ENCODE assay signal across 1 cellular context in the genomic region with DNA sequence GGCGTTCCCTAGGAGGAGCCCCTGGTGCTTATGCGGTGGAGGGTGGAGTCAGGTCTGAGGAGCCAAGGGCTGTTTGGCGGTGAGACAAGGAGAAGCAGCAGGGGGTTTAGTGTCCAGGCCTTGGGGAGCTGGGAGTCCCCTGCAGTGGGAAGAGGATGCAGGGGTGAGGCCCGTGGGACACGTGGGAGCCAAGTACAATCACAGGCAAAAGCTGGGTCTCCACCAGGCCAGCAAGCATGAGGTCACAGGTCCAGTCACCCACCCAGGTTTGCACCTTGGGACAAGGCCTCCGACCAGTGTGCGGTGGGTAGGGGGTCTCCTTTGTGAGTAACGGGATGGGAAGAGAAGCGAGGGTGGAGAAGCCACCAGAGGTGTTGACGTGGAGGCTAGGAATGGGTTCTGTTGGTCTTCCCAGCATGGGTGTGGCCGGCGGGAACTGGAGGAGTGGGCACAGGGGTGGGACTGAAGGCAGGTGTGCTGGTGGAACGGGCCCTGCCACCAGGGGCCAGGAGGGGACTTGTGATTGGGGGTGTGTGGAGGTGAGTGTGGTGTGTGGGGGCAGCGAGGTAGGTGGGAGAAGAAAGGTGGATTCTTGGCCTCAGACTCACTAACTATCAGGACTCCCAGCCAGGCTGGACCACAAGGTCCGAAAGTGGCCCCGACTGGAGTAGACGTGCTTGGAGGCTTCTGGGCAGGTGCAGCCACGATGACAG.
TF ChIP-seq lines count a peak whose summit lies in the region.

No MANE protein-coding gene starts in this region.

TF ChIP-seq in GM23338, 12 proteins besides CTCF, POLR2A, EP300 and RAD21 (continued from another document):
- TF ChIP-seq, protein P1, sequence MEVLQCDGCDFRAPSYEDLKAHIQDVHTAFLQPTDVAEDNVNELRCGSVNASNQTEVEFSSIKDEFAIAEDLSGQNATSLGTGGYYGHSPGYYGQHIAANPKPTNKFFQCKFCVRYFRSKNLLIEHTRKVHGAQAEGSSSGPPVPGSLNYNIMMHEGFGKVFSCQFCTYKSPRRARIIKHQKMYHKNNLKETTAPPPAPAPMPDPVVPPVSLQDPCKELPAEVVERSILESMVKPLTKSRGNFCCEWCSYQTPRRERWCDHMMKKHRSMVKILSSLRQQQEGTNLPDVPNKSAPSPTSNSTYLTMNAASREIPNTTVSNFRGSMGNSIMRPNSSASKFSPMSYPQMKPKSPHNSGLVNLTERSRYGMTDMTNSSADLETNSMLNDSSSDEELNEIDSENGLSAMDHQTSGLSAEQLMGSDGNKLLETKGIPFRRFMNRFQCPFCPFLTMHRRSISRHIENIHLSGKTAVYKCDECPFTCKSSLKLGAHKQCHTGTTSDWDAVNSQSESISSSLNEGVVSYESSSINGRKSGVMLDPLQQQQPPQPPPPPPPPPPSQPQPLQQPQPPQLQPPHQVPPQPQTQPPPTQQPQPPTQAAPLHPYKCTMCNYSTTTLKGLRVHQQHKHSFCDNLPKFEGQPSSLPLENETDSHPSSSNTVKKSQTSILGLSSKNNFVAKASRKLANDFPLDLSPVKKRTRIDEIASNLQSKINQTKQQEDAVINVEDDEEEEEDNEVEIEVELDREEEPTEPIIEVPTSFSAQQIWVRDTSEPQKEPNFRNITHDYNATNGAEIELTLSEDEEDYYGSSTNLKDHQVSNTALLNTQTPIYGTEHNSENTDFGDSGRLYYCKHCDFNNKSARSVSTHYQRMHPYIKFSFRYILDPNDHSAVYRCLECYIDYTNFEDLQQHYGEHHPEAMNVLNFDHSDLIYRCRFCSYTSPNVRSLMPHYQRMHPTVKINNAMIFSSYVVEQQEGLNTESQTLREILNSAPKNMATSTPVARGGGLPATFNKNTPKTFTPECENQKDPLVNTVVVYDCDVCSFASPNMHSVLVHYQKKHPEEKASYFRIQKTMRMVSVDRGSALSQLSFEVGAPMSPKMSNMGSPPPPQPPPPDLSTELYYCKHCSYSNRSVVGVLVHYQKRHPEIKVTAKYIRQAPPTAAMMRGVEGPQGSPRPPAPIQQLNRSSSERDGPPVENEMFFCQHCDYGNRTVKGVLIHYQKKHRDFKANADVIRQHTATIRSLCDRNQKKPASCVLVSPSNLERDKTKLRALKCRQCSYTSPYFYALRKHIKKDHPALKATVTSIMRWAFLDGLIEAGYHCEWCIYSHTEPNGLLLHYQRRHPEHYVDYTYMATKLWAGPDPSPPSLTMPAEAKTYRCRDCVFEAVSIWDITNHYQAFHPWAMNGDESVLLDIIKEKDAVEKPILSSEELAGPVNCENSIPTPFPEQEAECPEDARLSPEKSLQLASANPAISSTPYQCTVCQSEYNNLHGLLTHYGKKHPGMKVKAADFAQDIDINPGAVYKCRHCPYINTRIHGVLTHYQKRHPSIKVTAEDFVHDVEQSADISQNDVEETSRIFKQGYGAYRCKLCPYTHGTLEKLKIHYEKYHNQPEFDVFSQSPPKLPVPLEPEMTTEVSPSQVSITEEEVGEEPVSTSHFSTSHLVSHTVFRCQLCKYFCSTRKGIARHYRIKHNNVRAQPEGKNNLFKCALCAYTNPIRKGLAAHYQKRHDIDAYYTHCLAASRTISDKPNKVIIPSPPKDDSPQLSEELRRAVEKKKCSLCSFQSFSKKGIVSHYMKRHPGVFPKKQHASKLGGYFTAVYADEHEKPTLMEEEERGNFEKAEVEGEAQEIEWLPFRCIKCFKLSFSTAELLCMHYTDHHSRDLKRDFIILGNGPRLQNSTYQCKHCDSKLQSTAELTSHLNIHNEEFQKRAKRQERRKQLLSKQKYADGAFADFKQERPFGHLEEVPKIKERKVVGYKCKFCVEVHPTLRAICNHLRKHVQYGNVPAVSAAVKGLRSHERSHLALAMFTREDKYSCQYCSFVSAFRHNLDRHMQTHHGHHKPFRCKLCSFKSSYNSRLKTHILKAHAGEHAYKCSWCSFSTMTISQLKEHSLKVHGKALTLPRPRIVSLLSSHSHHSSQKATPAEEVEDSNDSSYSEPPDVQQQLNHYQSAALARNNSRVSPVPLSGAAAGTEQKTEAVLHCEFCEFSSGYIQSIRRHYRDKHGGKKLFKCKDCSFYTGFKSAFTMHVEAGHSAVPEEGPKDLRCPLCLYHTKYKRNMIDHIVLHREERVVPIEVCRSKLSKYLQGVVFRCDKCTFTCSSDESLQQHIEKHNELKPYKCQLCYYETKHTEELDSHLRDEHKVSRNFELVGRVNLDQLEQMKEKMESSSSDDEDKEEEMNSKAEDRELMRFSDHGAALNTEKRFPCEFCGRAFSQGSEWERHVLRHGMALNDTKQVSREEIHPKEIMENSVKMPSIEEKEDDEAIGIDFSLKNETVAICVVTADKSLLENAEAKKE (CRISPR knock-in tag; IDR thresholded peaks at IDR 0.05), result no peak
- TF ChIP-seq JUNB (IDR thresholded peaks at IDR 0.05; ENCODE audit: unreplicated experiment) (no peak), ZNF114 (CRISPR knock-in tag; IDR thresholded peaks at IDR 0.05) (no peak)
